In the genomic region with DNA sequence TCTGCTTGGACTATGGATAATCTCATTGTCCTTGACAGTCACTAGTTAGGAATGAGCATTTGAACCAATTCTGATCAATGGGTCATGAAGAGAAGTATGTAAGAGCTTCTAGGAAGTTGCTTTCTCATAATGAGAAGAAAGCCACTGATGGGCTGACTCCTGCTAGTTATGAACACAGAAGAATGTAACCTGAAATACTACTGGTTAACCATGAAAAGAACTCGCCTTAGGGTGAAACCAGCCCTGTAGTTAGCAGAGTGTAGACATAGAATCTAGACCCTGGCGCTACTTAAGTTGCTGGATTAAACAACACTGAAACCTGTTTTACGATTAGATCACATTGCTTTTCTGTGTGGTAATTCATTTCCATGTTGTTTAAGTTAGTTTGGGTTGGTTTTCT, we compare ENCODE assay signal across 24 cellular contexts.
"Had no signal": no experiment of that assay in that cellular context is flagged by ENCODE, and none has a peak within 500 bp of the region (broad histone marks: within the 10 kb centered on the region; RNA-seq: fewer than 3 reads in every experiment).

No MANE protein-coding gene starts in this region.

- H3K27me3 Mint-ChIP-seq: naive thymus-derived CD4-positive, alpha-beta T cell; progenitor cell of endocrine pancreas; stimulated activated memory B cell treated with anti-CD40 and anti-IgM and Interleukin-4, amounts not matched to agents 10 μg/mL and 1 μg/mL and 100 μg/mL, for 72 hours; stimulated activated naive CD8-positive, alpha-beta T cell treated with anti-CD3 and anti-CD28 coated beads, Interleukin-15, Interleukin-2, amounts not matched to agents 100 ng/mL and 50 ng/mL, for 24 hours had no signal

- H3K4me1 Mint-ChIP-seq: nephron; neural progenitor cell; stimulated activated memory B cell treated with anti-CD40 and anti-IgM and Interleukin-4, amounts not matched to agents 10 μg/mL and 1 μg/mL and 100 μg/mL, for 72 hours had no signal

- H3K4me3 Mint-ChIP-seq: naive thymus-derived CD4-positive, alpha-beta T cell; nephron; neural progenitor cell; stimulated activated memory B cell treated with anti-CD40 and anti-IgM and Interleukin-4, amounts not matched to agents 10 μg/mL and 1 μg/mL and 100 μg/mL, for 72 hours; stimulated activated naive CD8-positive, alpha-beta T cell treated with anti-CD3 and anti-CD28 coated beads, Interleukin-15, Interleukin-2, amounts not matched to agents 100 ng/mL and 50 ng/mL, for 24 hours had no signal

- ATAC-seq: naive thymus-derived CD4-positive, alpha-beta T cell; psoas muscle; right cardiac atrium; right lobe of liver; stimulated activated memory B cell treated with anti-CD40 and anti-IgM and Interleukin-4, amounts not matched to agents 10 μg/mL and 1 μg/mL and 100 μg/mL, for 72 hours had no signal

- DNase-seq: naive thymus-derived CD4-positive, alpha-beta T cell; occipital lobe; ovary; posterior cingulate gyrus; psoas muscle; right cardiac atrium; right lobe of liver; sigmoid colon; small intestine; stimulated activated CD4-positive, alpha-beta T cell treated with anti-CD3 and anti-CD28 coated beads, Interleukin-15, amount 100 ng/mL, for 24 hours; stimulated activated CD4-positive, alpha-beta T cell treated with anti-CD3 and anti-CD28 coated beads, Interleukin-2, amount 100 ng/mL, for 24 hours; stimulated activated CD4-positive, alpha-beta T cell treated with anti-CD3 and anti-CD28 coated beads, Interleukin-2, amount 100 ng/mL, for 48 hours; stimulated activated CD4-positive, alpha-beta T cell treated with anti-CD3 and anti-CD28 coated beads, Interleukin-4, amount 100 ng/mL, for 24 hours; stimulated activated naive CD4-positive, alpha-beta T cell; substantia nigra; testis; tibial artery; transverse colon; upper lobe of left lung had no signal

- H3K27ac Mint-ChIP-seq: nephron; neural progenitor cell; progenitor cell of endocrine pancreas; stimulated activated memory B cell treated with anti-CD40 and anti-IgM and Interleukin-4, amounts not matched to agents 10 μg/mL and 1 μg/mL and 100 μg/mL, for 72 hours; stimulated activated naive CD8-positive, alpha-beta T cell treated with anti-CD3 and anti-CD28 coated beads, Interleukin-15, Interleukin-2, amounts not matched to agents 100 ng/mL and 50 ng/mL, for 24 hours had no signal
